Comparison of ENCODE assay signal across 18 cellular contexts in genomic region chr11:35734669-35735068, GRCh38.
"Had no signal": no experiment of that assay in that cellular context is flagged by ENCODE, and none has a peak within 500 bp of the region (broad histone marks: within the 10 kb centered on the region; RNA-seq: fewer than 3 reads in every experiment).

No MANE protein-coding gene starts in this region.

- FAIRE-seq: endometrium had no signal

- H3K36me3 ChIP-seq: thoracic aorta had no signal

- H3K4me1 ChIP-seq: vagina had no signal

- DNase-seq: activated CD4-positive, alpha-beta memory T cell treated with anti-CD3 and anti-CD28 coated beads, Interleukin-2, amount 10 ng/mL, durations not matched to agents 7 days and 5 days; activated CD4-positive, alpha-beta T cell treated with anti-CD3 and anti-CD28 coated beads, Interleukin-2, amount 10 ng/mL, durations not matched to agents 24 days and 14 days; activated gamma-delta T cell; activated naive CD4-positive, alpha-beta T cell treated with anti-CD3 and anti-CD28 coated beads, Interleukin-2, amount 50 U/mL, for 16 hours; anterior cingulate cortex; effector CD4-positive, alpha-beta T cell; foreskin melanocyte; hippocampal formation; left cardiac atrium; nephron progenitor cell; posterior cingulate gyrus; spleen; stimulated activated CD4-positive, alpha-beta T cell treated with anti-CD3 and anti-CD28 coated beads, Interleukin-4, amount 100 ng/mL, for 24 hours; stimulated activated naive CD4-positive, alpha-beta T cell treated with Interleukin-2 at 50 U/mL for 16 hours had no signal

- H3K4me3 ChIP-seq: spleen, thoracic aorta, vagina had no signal

- H3K27ac ChIP-seq: thoracic aorta, vagina, VCaP had no signal

- H3K9me3 ChIP-seq: vagina had no signal

- H3K27me3 ChIP-seq: spleen, vagina had no signal
